In the genomic region with DNA sequence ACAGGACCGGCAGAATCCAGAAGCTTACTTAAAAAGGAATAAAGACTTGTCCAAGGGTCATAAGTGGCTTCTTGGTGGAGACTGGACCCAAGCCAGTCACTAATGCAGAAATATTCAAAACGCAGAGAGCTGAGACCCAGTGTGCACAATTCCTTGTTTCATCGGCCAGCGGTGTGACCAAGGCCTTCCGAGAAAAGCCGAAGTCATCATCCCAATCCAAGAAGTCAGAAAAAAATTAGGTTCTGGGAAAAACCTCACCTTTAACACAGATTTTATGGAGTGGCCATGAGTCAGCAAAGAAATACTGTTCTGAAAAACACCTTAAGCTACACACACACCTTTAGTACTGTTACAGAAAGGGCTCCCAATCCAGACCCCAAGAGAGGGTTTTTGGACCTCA, we compare ENCODE assay signal across 16 cellular contexts. TPM values are rescaled to one million over a fixed set of nuclear protein-coding genes. Genes with fewer than 3 reads are reported as not detected.
DNase-seq lines count a peak whose midpoint lies in the region; ATAC-seq, FAIRE-seq and TF ChIP-seq lines count a peak whose summit lies in the region.
"Had no signal": no experiment of that assay in that cellular context is flagged by ENCODE, and none has a peak within 500 bp of the region (broad histone marks: within the 10 kb centered on the region; RNA-seq: fewer than 3 reads in every experiment).

No MANE protein-coding gene starts in this region.

- H3K27me3 ChIP-seq in K562 (ENCODE audit: control insufficient read depth in 2 of 2, insufficient read depth in 2 of 2, low read length in 2 of 2) (no peaks in the 10 kb centered on the region), neural cell (ENCODE audit: insufficient read depth, low read depth, low read length) (no peaks in the 10 kb centered on the region)
- H3K27me3 ChIP-seq: heart right ventricle, tibial artery had no signal

- peaks cover 16% of the 10 kb centered on the region for H3K4me1 Mint-ChIP-seq in activated CD4-positive, alpha-beta T cell treated with anti-CD3 and anti-CD28 coated beads, Interleukin-2, amount 10 ng/mL, durations not matched to agents 7 days and 5 days

- intact Hi-C loops in K562 (cut with micrococcal nuclease), result loop anchor here (2.0 to 5.0 kb wide), 2 partner anchors 20 to 60 kb away; a partner anchor contains a TSS

- H3K9me3 Mint-ChIP-seq in activated CD4-positive, alpha-beta T cell treated with anti-CD3 and anti-CD28 coated beads, Interleukin-2, amount 10 ng/mL, durations not matched to agents 7 days and 5 days, result peaks cover 3% of the 10 kb centered on the region
- H3K9me3 Mint-ChIP-seq: CD4-positive, alpha-beta memory T cell; T-cell had no signal

- no peak overlapping the region for H3K4me3 Mint-ChIP-seq in activated CD4-positive, alpha-beta T cell treated with anti-CD3 and anti-CD28 coated beads, Interleukin-2, amount 10 ng/mL, durations not matched to agents 7 days and 5 days

- TF ChIP-seq POLR2A in K562 (conservative IDR thresholded peaks at IDR 0.05), result no peak

- ATAC-seq in K562, result no peak

- TF ChIP-seq CTCF in K562 (IDR thresholded peaks at IDR 0.05 in 2 of 3, conservative IDR thresholded peaks at IDR 0.05 in 1 of 3; ENCODE audit: insufficient read depth in 2 of 3, low read depth in 1 of 3, low read length in 3 of 3) (no peak), neural cell (IDR thresholded peaks at IDR 0.05; ENCODE audit: poor library complexity, severe bottlenecking) (no peak)

- no peaks in the 10 kb centered on the region for H3F3A ChIP-seq in neural cell (ENCODE audit: insufficient read depth, low read length, poor library complexity, severe bottlenecking)

- H3K27me3 Mint-ChIP-seq in activated CD4-positive, alpha-beta T cell treated with anti-CD3 and anti-CD28 coated beads, Interleukin-2, amount 10 ng/mL, durations not matched to agents 7 days and 5 days, result no peaks in the 10 kb centered on the region
- H3K27me3 Mint-ChIP-seq: activated naive CD8-positive, alpha-beta T cell treated with anti-CD3 and anti-CD28 coated beads, Interleukin-2, amount 50 U/mL, for 24 hours; CD4-positive, alpha-beta memory T cell; T-cell had no signal

- in situ Hi-C loops in K562 (cut with MboI), result no loop called here

- no peak for FAIRE-seq in K562 (lab: Jason Lieb, UNC)

- H3K27ac Mint-ChIP-seq in activated CD4-positive, alpha-beta T cell treated with anti-CD3 and anti-CD28 coated beads, Interleukin-2, amount 10 ng/mL, durations not matched to agents 7 days and 5 days, result peak overlapping the region; percentile 3

- TF ChIP-seq EP300 in K562 (IDR thresholded peaks at IDR 0.05; ENCODE audit: low read length), result no peak
- TF ChIP-seq EP300 in neural cell (conservative IDR thresholded peaks at IDR 0.05; ENCODE audit: poor library complexity, severe bottlenecking), result no peak

- H3K9me2 ChIP-seq in neural cell (ENCODE audit: insufficient read depth, low read length), result no peaks in the 10 kb centered on the region

- no peak for DNase-seq in activated CD4-positive, alpha-beta T cell treated with anti-CD3 and anti-CD28 coated beads, Interleukin-2, amount 10 ng/mL, durations not matched to agents 7 days and 5 days
- DNase-seq in activated CD4-positive, alpha-beta T cell treated with anti-CD3 and anti-CD28 coated beads, Interleukin-2, amount 50 U/mL, for 4 hours, result no peak
- DNase-seq in K562 (ENCODE audit: extremely low read depth in 1 of 4, low spot score in 3 of 4), result peak in 1 of 4 experiments; percentile 48
- no peak for DNase-seq in NCI-H345 treated with DMSO at 0.1 percent for 48 hours (lab: John Stamatoyannopoulos, UW; ENCODE audit: unreplicated experiment)
- DNase-seq in stimulated activated CD4-positive, alpha-beta T cell treated with anti-CD3 and anti-CD28 coated beads, Interleukin-15, amount 100 ng/mL, for 24 hours, result no peak
- DNase-seq in DMS79 treated with DMSO at 0.1 percent for 48 hours (lab: John Stamatoyannopoulos, UW), result no peak
- DNase-seq in NCI-H2081 (lab: John Stamatoyannopoulos, UW), result no peak
- DNase-seq: activated naive CD8-positive, alpha-beta T cell treated with anti-CD3 and anti-CD28 coated beads, Interleukin-2, amount 50 U/mL, for 24 hours; CD4-positive, alpha-beta memory T cell; heart right ventricle; NCI-H524; RPMI8226; stimulated activated CD4-positive, alpha-beta T cell treated with anti-CD3 and anti-CD28 coated beads, Interleukin-4, amount 100 ng/mL, for 4 hours; tibial artery had no signal

- H4K20me1 ChIP-seq in K562 (replicated peaks; ENCODE audit: control insufficient read depth, insufficient read depth, low read length) (no peaks in the 10 kb centered on the region), neural cell (ENCODE audit: insufficient read depth) (no peaks in the 10 kb centered on the region)

- no peaks in the 10 kb centered on the region for H3K36me3 Mint-ChIP-seq in activated CD4-positive, alpha-beta T cell treated with anti-CD3 and anti-CD28 coated beads, Interleukin-2, amount 10 ng/mL, durations not matched to agents 7 days and 5 days (ENCODE audit: low read depth)
- H3K36me3 Mint-ChIP-seq: CD4-positive, alpha-beta memory T cell; T-cell had no signal

- BruUV-seq in K562 (replicated peaks; lab: Mats Ljungman, UMichigan), result no TSS peak

- peaks cover 17% of the 10 kb centered on the region; the same call in 2 of the 3 replicates for H3K36me3 ChIP-seq in K562 (ENCODE audit: control insufficient read depth, insufficient read depth, low read length)
- H3K36me3 ChIP-seq in neural cell (ENCODE audit: insufficient read depth, low read length), result no peaks in the 10 kb centered on the region
- H3K36me3 ChIP-seq: heart right ventricle, tibial artery had no signal

- H3K9me3 ChIP-seq in K562 (replicated peaks; ENCODE audit: control insufficient read depth, insufficient read depth, low read depth, low read length), result no peaks in the 10 kb centered on the region
- H3K9me3 ChIP-seq in neural cell (ENCODE audit: low read length), result no peaks in the 10 kb centered on the region
- H3K9me3 ChIP-seq: heart right ventricle, tibial artery had no signal

- POLR2A ChIA-PET in activated CD4-positive, alpha-beta T cell treated with anti-CD3 and anti-CD28 coated beads, Interleukin-2, amount 10 ng/mL, durations not matched to agents 7 days and 5 days (lab: Charles Lee), result no interaction called here
- POLR2A ChIA-PET in K562 (lab: Yijun Ruan, JAX), result interaction anchor here (0.6 to 1.6 kb wide), 3 partner anchors 78 to 90 kb away, joined by 3 to 6 read pairs (median 3); no protein-coding TSS in a partner anchor

- H2AFZ ChIP-seq in K562 (ENCODE audit: low read depth, low read length) (peak overlapping the region; percentile 94), neural cell (ENCODE audit: low read depth, low read length) (no peak overlapping the region)

- H3K27ac ChIP-seq in K562 (ENCODE audit: extremely low read depth, low read depth, low read length), result peak overlapping the region; percentile 86
- H3K27ac ChIP-seq in neural cell (ENCODE audit: low read length), result no peak overlapping the region

- H3K4me3 ChIP-seq in K562 (peak overlapping the region; percentile 22), neural cell (ENCODE audit: low read length) (peak overlapping the region; percentile 96)

- H3K9ac ChIP-seq in K562 (ENCODE audit: insufficient read depth in 1 of 2, low read depth in 2 of 2, low read length in 2 of 2) (peak overlapping the region in 1 of 2 experiments; percentile 65; a peak in 3 of 4 replicates), neural cell (ENCODE audit: low read length) (no peak overlapping the region)

- peak overlapping the region; percentile 78 for H3K4me2 ChIP-seq in K562 (ENCODE audit: insufficient read depth, low read length)
- peak overlapping the region; percentile 34 for H3K4me2 ChIP-seq in neural cell (ENCODE audit: low read length)

- peaks cover 21 to 26% of the 10 kb centered on the region in 2 experiments for H3K4me1 ChIP-seq in K562 (replicated peaks in 1 of 2; ENCODE audit: control insufficient read depth in 2 of 2, insufficient read depth in 2 of 2, low read length in 2 of 2)

- WGBS in K562 (ENCODE audit: insufficient coverage, low coverage, missing lambda C conversion rate), result 27% methylated on average over 6 of the region's 6 CpGs

- no peaks in the 10 kb centered on the region for H3K9me1 ChIP-seq in K562 (ENCODE audit: control insufficient read depth, insufficient read depth, low read length)

- CTCF ChIA-PET in activated CD4-positive, alpha-beta T cell treated with anti-CD3 and anti-CD28 coated beads, Interleukin-2, amount 10 ng/mL, durations not matched to agents 7 days and 5 days (lab: Charles Lee), result interaction anchor here (1.3 kb wide), 1 partner anchor 18 kb away, joined by 3 read pairs; no protein-coding TSS in a partner anchor
- CTCF ChIA-PET in K562 (lab: Yijun Ruan, JAX; ENCODE audit: low intra/inter-chr PET ratio), result interaction anchor here (0.6 kb wide), 1 partner anchor 62 kb away, joined by 6 read pairs; no protein-coding TSS in a partner anchor

- TF ChIP-seq RAD21 in K562 (CRISPR knock-in tag; conservative IDR thresholded peaks at IDR 0.05 in 1 of 2, IDR thresholded peaks at IDR 0.05 in 1 of 2), result no peak
- TF ChIP-seq RAD21 in neural cell (conservative IDR thresholded peaks at IDR 0.05), result no peak

- H3K79me2 ChIP-seq in K562 (ENCODE audit: control insufficient read depth, insufficient read depth, low read length) (peaks cover 39% of the 10 kb centered on the region), neural cell (replicated peaks; ENCODE audit: insufficient read depth, low read length) (peaks cover under 1% of the 10 kb centered on the region)

RNA-seq across cellular contexts. Expression of a gene that starts 1.0 kb away (rescaled TPM):
- 10 to 100 TPM in 1 of 2 experiments, 1 to 10 TPM in 1; 7.0 to 11.0 TPM for total RNA-seq in activated CD4-positive, alpha-beta T cell treated with anti-CD3 and anti-CD28 coated beads, Interleukin-2, amount 10 ng/mL, durations not matched to agents 7 days and 5 days
- 13.7 and 40.7 TPM in 2 replicates for total RNA-seq in K562 (2011; cell fraction: chromatin; rRNA removed; ENCODE audit: low replicate concordance)
- total RNA-seq in K562 (2011; cell fraction: nucleolus; rRNA removed), result 12.3 and 14.3 TPM in 2 replicates
- total RNA-seq in K562 (2011; cell fraction: nucleoplasm; rRNA removed), result 27.1 and 44.8 TPM in 2 replicates
- total RNA-seq in K562 (2014; rRNA removed) (61.0 and 69.3 TPM in 2 replicates), K562 (2014; rRNA removed; fragmentation: Illumina TruSeq; extraction: Trizol) (121 and 129 TPM in 2 replicates), K562 (2015; rRNA removed; fragmentation: Illumina TruSeq; extraction: Trizol) (108 and 119 TPM in 2 replicates), K562 (2021) (89.0 and 89.7 TPM in 2 replicates)
- polyA plus RNA-seq in K562 (2011; rRNA removed) (33.2 and 61.1 TPM in 2 replicates), K562 (2014; fragmentation: Illumina TruSeq; extraction: Trizol) (94.4 and 109 TPM in 2 replicates), K562 (2014; fragmentation: Nextera tagmentation; extraction: Ambion mirVana) (10 to 100 TPM; 35.0 to 35.2 TPM), K562 (2014; rRNA removed) (115 TPM in 2 replicates), neural cell (66.0 and 81.8 TPM in 2 replicates)
- polyA plus RNA-seq in K562 (2011; cell fraction: cytosol; rRNA removed), result 17.5 and 17.8 TPM in 2 replicates
- polyA plus RNA-seq in K562 (2011; cell fraction: nucleus; rRNA removed), result 11.1 and 13.3 TPM in 2 replicates
- 42.4 and 83.6 TPM in 2 replicates for polyA plus RNA-seq in K562 (2012)
- 18.0 and 18.4 TPM in 2 replicates for polyA minus RNA-seq in K562 (2011; rRNA and poly(A)+ RNA removed)
- 19.1 and 20.1 TPM in 2 replicates for polyA minus RNA-seq in K562 (2011; cell fraction: cytosol; rRNA and poly(A)+ RNA removed)
- 8.9 and 13.0 TPM in 2 replicates for polyA minus RNA-seq in K562 (2011; cell fraction: nucleus; rRNA and poly(A)+ RNA removed)
- polyA minus RNA-seq in neural cell, result 25.6 and 26.7 TPM in 2 replicates

RNA-seq across cellular contexts. Expression of a gene that starts 20.2 kb away (rescaled TPM):
- total RNA-seq in activated CD4-positive, alpha-beta T cell treated with anti-CD3 and anti-CD28 coated beads, Interleukin-2, amount 10 ng/mL, durations not matched to agents 7 days and 5 days, result under 1 TPM in 1 of 2 experiments, not detected in 1; 0.17 TPM
- 1.1 and 1.4 TPM in 2 replicates for total RNA-seq in K562 (2011; cell fraction: chromatin; rRNA removed; ENCODE audit: low replicate concordance)
- 0.26 and 0.67 TPM in 2 replicates for total RNA-seq in K562 (2011; cell fraction: nucleolus; rRNA removed)
- total RNA-seq in K562 (2011; cell fraction: nucleoplasm; rRNA removed), result 0.53 and 0.81 TPM in 2 replicates
- total RNA-seq in K562 (2014; rRNA removed), result 0.54 TPM in 1 of 2 replicates, not detected in the other
- 0.19 TPM in 1 of 2 replicates, not detected in the other for total RNA-seq in K562 (2014; rRNA removed; fragmentation: Illumina TruSeq; extraction: Trizol)
- total RNA-seq in K562 (2015; rRNA removed; fragmentation: Illumina TruSeq; extraction: Trizol), result 0.23 and 0.33 TPM in 2 replicates
- total RNA-seq in K562 (2021), result 0.47 and 1.0 TPM in 2 replicates
- polyA plus RNA-seq in K562 (2011; rRNA removed), result 0.35 and 0.36 TPM in 2 replicates
- polyA plus RNA-seq in K562 (2011; cell fraction: cytosol; rRNA removed), result 0.62 and 0.63 TPM in 2 replicates
- 0.31 and 1.1 TPM in 2 replicates for polyA plus RNA-seq in K562 (2011; cell fraction: nucleus; rRNA removed)
- polyA plus RNA-seq in K562 (2012), result 0.98 and 1.7 TPM in 2 replicates
- 0.98 TPM in 1 of 2 replicates, not detected in the other for polyA plus RNA-seq in K562 (2014; fragmentation: Illumina TruSeq; extraction: Trizol)
- polyA plus RNA-seq in K562 (2014; fragmentation: Nextera tagmentation; extraction: Ambion mirVana), result under 1 TPM; 0.10 to 0.13 TPM
- polyA plus RNA-seq in K562 (2014; rRNA removed), result 0.52 and 1.7 TPM in 2 replicates
- 0.18 TPM in 1 of 2 replicates, not detected in the other for polyA minus RNA-seq in K562 (2011; rRNA and poly(A)+ RNA removed)
- polyA minus RNA-seq in K562 (2011; cell fraction: cytosol; rRNA and poly(A)+ RNA removed), result not detected in 2 replicates
- polyA minus RNA-seq in K562 (2011; cell fraction: nucleus; rRNA and poly(A)+ RNA removed), result not detected in 2 replicates
- 8.7 TPM in 2 replicates for polyA plus RNA-seq in neural cell
- polyA minus RNA-seq in neural cell, result 5.2 and 8.0 TPM in 2 replicates
